8 cellular contexts compared by ENCODE assay signal in genomic region chr10:91162495-91163268, GRCh38. TPM values are rescaled to one million over a fixed set of nuclear protein-coding genes. Genes with fewer than 3 reads are reported as not detected.
DNase-seq lines count a peak whose midpoint lies in the region; ATAC-seq and TF ChIP-seq lines count a peak whose summit lies in the region.

No MANE protein-coding gene starts in this region.

- H3K4me1 Mint-ChIP-seq in immature natural killer cell = peaks cover 23 to 40% of the 10 kb centered on the region in 2 donors

- H3K9ac ChIP-seq in GM23248 = peak overlapping the region; percentile 91

- ATAC-seq in activated CD4-positive, CD25-positive, alpha-beta regulatory T cell treated with anti-CD3 and anti-CD28 coated beads, Interleukin-2, amount 50 U/mL, for 24 hours = peak; percentile 55 to 56

- peak overlapping the region; percentile 86 to 94 (median 93) for H3K4me3 Mint-ChIP-seq in immature natural killer cell

- H3K4me3 ChIP-seq in GM08714 (ENCODE audit: low read length) (peak overlapping the region; percentile 72), GM23248 (peak overlapping the region; percentile 85), LNCaP clone FGC (ENCODE audit: low read depth, low read length) (peak overlapping the region; percentile 53), skin epidermis (peak overlapping the region; percentile 64 to 97 (median 90))

- peaks cover 8 to 18% (median 11%) of the 10 kb centered on the region in 3 donors for H3K27me3 Mint-ChIP-seq in immature natural killer cell (ENCODE audit: low read depth in 3 of 3)

- H3K27ac Mint-ChIP-seq in immature natural killer cell = peak overlapping the region; percentile 82 to 97 (median 96)

- WGBS in GM23248 (ENCODE audit: low coverage in 1 of 2, low lambda C conversion rate in 2 of 2, missing lambda C conversion rate in 2 of 2), 2 experiments = 1% methylated on average over 27 to 85 of the region's 110 CpGs

- H3K9me2 ChIP-seq in GM23248 (ENCODE audit: insufficient read depth) = no peaks in the 10 kb centered on the region

- H3K4me1 ChIP-seq in GM23248 (ENCODE audit: insufficient read depth) = peaks cover 7% of the 10 kb centered on the region; the same call in 1 of the 2 replicates

- peaks cover 16% of the 10 kb centered on the region for H3F3A ChIP-seq in GM23248 (ENCODE audit: insufficient read depth)

- no peaks in the 10 kb centered on the region for H4K20me1 ChIP-seq in GM23248 (ENCODE audit: insufficient read depth)

- H3K79me2 ChIP-seq in GM23248 (ENCODE audit: insufficient read depth) = peaks cover 37% of the 10 kb centered on the region

- DNase-seq in GM23248 (peak; percentile 84), LNCaP clone FGC (ENCODE audit: low read depth) (no peak), caudate nucleus (lab: John Stamatoyannopoulos, UW) (peak in 59 of 61 donors; percentile 35 to 91 (median 75)), immature natural killer cell (peak; percentile 82 to 87 (median 84)), SIG-M5 (lab: John Stamatoyannopoulos, UW) (no peak)

- H3K4me2 ChIP-seq in GM23248 (ENCODE audit: unreplicated experiment) = peak overlapping the region; percentile 81

- H3K36me3 Mint-ChIP-seq in immature natural killer cell = no peaks in the 10 kb centered on the region

- no peaks in the 10 kb centered on the region for H3K9me3 ChIP-seq in GM23248 (ENCODE audit: low read depth)

- TF ChIP-seq CTCF in LNCaP clone FGC (IDR thresholded peaks at IDR 0.05; ENCODE audit: control insufficient read depth, extremely low read depth, insufficient read depth) = no peak

- H3K27me3 ChIP-seq in GM23248 (replicated peaks; ENCODE audit: insufficient read depth) = no peaks in the 10 kb centered on the region

- peak overlapping the region; percentile 90 for H2AFZ ChIP-seq in GM23248

- in situ Hi-C loops in GM23248 (cut with MboI) = no loop called here

- H3K27ac ChIP-seq in GM23248 (peak overlapping the region; percentile 89), caudate nucleus (ENCODE audit: low read depth, low read length) (peak overlapping the region; percentile 99), skin epidermis (peak overlapping the region; percentile 56 to 98 (median 88))

- no peaks in the 10 kb centered on the region for H3K9me3 Mint-ChIP-seq in immature natural killer cell

- H3K36me3 ChIP-seq in GM23248 (ENCODE audit: low read depth) = no peaks in the 10 kb centered on the region

RNA-seq across cellular contexts. Expression of gene PCGF5, which starts 57.8 kb away (rescaled TPM):
- 33.9 and 39.8 TPM in 2 replicates for total RNA-seq in GM23248 (2014; rRNA removed; shearing (Covaris generic))
- polyA plus RNA-seq in GM23248 (2016; fragmentation: Nextera tagmentation; extraction: Ambion mirVana) = 23.5 and 26.7 TPM in 2 replicates
- 10 to 100 TPM; 46.2 to 54.8 (median 53.5) TPM for polyA plus RNA-seq in immature natural killer cell

Comparison
In these comparisons a context has a peak if more than half of its experiments do, and no peak if none do; other contexts are left out.
1. DNase-seq: peak in GM23248 (single experiment), caudate nucleus (59 of 61) and immature natural killer cell (3 of 3); none in LNCaP clone FGC (single experiment) and SIG-M5 (single experiment).
2. Peak in every context shown above with its lines, with median percentiles within 50 percentile points of each other: H3K4me3 ChIP-seq and H3K27ac ChIP-seq.